26 cellular contexts compared by ENCODE assay signal in genomic region chr5:36653046-36653445, GRCh38. TPM values are rescaled to one million over a fixed set of nuclear protein-coding genes. Genes with fewer than 3 reads are reported as not detected.
"Had no signal": no experiment of that assay in that cellular context is flagged by ENCODE, and none has a peak within 500 bp of the region (broad histone marks: within the 10 kb centered on the region; RNA-seq: fewer than 3 reads in every experiment).

No MANE protein-coding gene starts in this region.

- H3K4me1 Mint-ChIP-seq: activated naive CD4-positive, alpha-beta T cell treated with anti-CD3 and anti-CD28 coated beads, Interleukin-2, amount 50 U/mL, for 24 hours; stimulated activated naive B cell treated with anti-CD40 and anti-IgM and Interleukin-4, amounts not matched to agents 10 μg/mL and 1 μg/mL and 100 μg/mL, for 72 hours; T-cell had no signal

- H3K4me1 ChIP-seq: colonic mucosa, testis had no signal

- H3K27ac Mint-ChIP-seq: activated naive CD4-positive, alpha-beta T cell treated with anti-CD3 and anti-CD28 coated beads, Interleukin-2, amount 50 U/mL, for 24 hours; mesothelial cell of epicardium; natural killer cell treated with Interleukin-12 subunit alpha and Interleukin-12 subunit beta and Interleukin-15 and Interleukin-18, amount 100 ng/mL, for 72 hours; stimulated activated naive B cell treated with anti-CD40 and anti-IgM and Interleukin-4, amounts not matched to agents 10 μg/mL and 1 μg/mL and 100 μg/mL, for 72 hours; T-cell; type B pancreatic cell had no signal

- H3K36me3 Mint-ChIP-seq: activated naive CD4-positive, alpha-beta T cell treated with anti-CD3 and anti-CD28 coated beads, Interleukin-2, amount 50 U/mL, for 24 hours; natural killer cell treated with Interleukin-12 subunit alpha and Interleukin-12 subunit beta and Interleukin-15 and Interleukin-18, amount 100 ng/mL, for 72 hours; stimulated activated naive B cell treated with anti-CD40 and anti-IgM and Interleukin-4, amounts not matched to agents 10 μg/mL and 1 μg/mL and 100 μg/mL, for 72 hours; T-cell had no signal

- H3K36me3 ChIP-seq: brain microvascular endothelial cell, colonic mucosa, esophagus muscularis mucosa, gastroesophageal sphincter, left lung, pancreas, right lobe of liver, WERI-Rb-1 had no signal

- ATAC-seq: gastroesophageal sphincter; left lung; natural killer cell treated with Interleukin-12 subunit alpha and Interleukin-12 subunit beta and Interleukin-15 and Interleukin-18, amount 100 ng/mL, for 72 hours; pancreas; right lobe of liver; stimulated activated naive B cell treated with anti-CD40 and anti-IgM and Interleukin-4, amounts not matched to agents 10 μg/mL and 1 μg/mL and 100 μg/mL, for 72 hours; T-cell had no signal

- H3K27me3 ChIP-seq: brain microvascular endothelial cell, colonic mucosa, esophagus muscularis mucosa, gastroesophageal sphincter, pancreas, right lobe of liver, testis had no signal

- H3K27ac ChIP-seq: brain microvascular endothelial cell, colonic mucosa, esophagus muscularis mucosa, gastroesophageal sphincter, left lung, pancreas, right lobe of liver, testis, WERI-Rb-1 had no signal

- H3K9me3 ChIP-seq: colonic mucosa, esophagus muscularis mucosa, gastroesophageal sphincter, left lung, pancreas, right lobe of liver, SK-N-SH, testis had no signal

- H3K4me3 ChIP-seq: colonic mucosa, esophagus muscularis mucosa, gastroesophageal sphincter, left lung, pancreas, right lobe of liver, smooth muscle cell, testis had no signal

- H3K4me3 Mint-ChIP-seq: activated naive CD4-positive, alpha-beta T cell treated with anti-CD3 and anti-CD28 coated beads, Interleukin-2, amount 50 U/mL, for 24 hours; mesothelial cell of epicardium; natural killer cell treated with Interleukin-12 subunit alpha and Interleukin-12 subunit beta and Interleukin-15 and Interleukin-18, amount 100 ng/mL, for 72 hours; stimulated activated naive B cell treated with anti-CD40 and anti-IgM and Interleukin-4, amounts not matched to agents 10 μg/mL and 1 μg/mL and 100 μg/mL, for 72 hours; T-cell; type B pancreatic cell had no signal

- H3K9me3 Mint-ChIP-seq: activated naive CD4-positive, alpha-beta T cell treated with anti-CD3 and anti-CD28 coated beads, Interleukin-2, amount 50 U/mL, for 24 hours; mesothelial cell of epicardium; natural killer cell treated with Interleukin-12 subunit alpha and Interleukin-12 subunit beta and Interleukin-15 and Interleukin-18, amount 100 ng/mL, for 72 hours; stimulated activated naive B cell treated with anti-CD40 and anti-IgM and Interleukin-4, amounts not matched to agents 10 μg/mL and 1 μg/mL and 100 μg/mL, for 72 hours; T-cell; type B pancreatic cell had no signal

- DNase-seq: activated CD4-positive, alpha-beta T cell treated with anti-CD3 and anti-CD28 coated beads for 1 hour; activated gamma-delta T cell treated with Interleukin-2 at 50 U/mL for 16 hours; activated T-cell treated with anti-CD3 and anti-CD28 coated beads, Interleukin-2, amount 50 U/mL, for 1 hour; aorta; brain microvascular endothelial cell; central memory CD4-positive, alpha-beta T cell; colonic mucosa; left lung; mammary epithelial cell; pancreas; right lobe of liver; SK-N-SH; stimulated activated CD4-positive, alpha-beta T cell treated with anti-CD3 and anti-CD28 coated beads, Interleukin-2, amount 100 ng/mL, for 48 hours; stimulated activated CD8-positive, alpha-beta memory T cell treated with anti-CD3 and anti-CD28 coated beads, Interleukin-4, amount 100 ng/mL, for 48 hours; stimulated activated naive B cell treated with anti-CD40 and anti-IgM and Interleukin-4, amounts not matched to agents 10 μg/mL and 1 μg/mL and 100 μg/mL, for 72 hours; T-cell; testis; WERI-Rb-1 had no signal

- H3K27me3 Mint-ChIP-seq: type B pancreatic cell had no signal

RNA-seq across cellular contexts. Expression of gene SLC1A3, which starts 46.6 kb away (rescaled TPM):
- total RNA-seq: pulmonary artery endothelial cell had no signal
- polyA plus RNA-seq: SK-N-SH had no signal
